In genomic region chr12:101280006-101280505, GRCh38 we compare ENCODE assay signal across 8 cellular contexts. TPM values are rescaled to one million over a fixed set of nuclear protein-coding genes. Genes with fewer than 3 reads are reported as not detected.
A peak's percentile ranks its signal among the peaks of the same experiment; 100 is the strongest.
DNase-seq lines count a peak whose midpoint lies in the region; ATAC-seq, FAIRE-seq and TF ChIP-seq lines count a peak whose summit lies in the region.

TSS of gene UTP20 (plus strand) at chr12:101280105. CDS start at chr12:101280283, 178 bp downstream.

- H3K27ac Mint-ChIP-seq in activated naive CD8-positive, alpha-beta T cell treated with anti-CD3 and anti-CD28 coated beads, Interleukin-2, amount 10 ng/mL, durations not matched to agents 7 days and 5 days: peak within 1 kb of the TSS; percentile 50

- peaks cover 6% of the 10 kb centered on the region for H3K79me2 ChIP-seq in parathyroid adenoma

- no peaks in the 10 kb centered on the region for H3K36me3 ChIP-seq in parathyroid adenoma (ENCODE audit: control insufficient read depth, insufficient read depth, low read length)
- peaks cover 3 to 20% (median 5%) of the 10 kb centered on the region in 3 donors for H3K36me3 ChIP-seq in tibial artery

- H3K4me1 ChIP-seq in parathyroid adenoma (no peaks in the 10 kb centered on the region), tibial artery (peaks cover 0 to 8% (median 3%) of the 10 kb centered on the region in 4 donors)

- POLR2A ChIA-PET in activated naive CD8-positive, alpha-beta T cell treated with anti-CD3 and anti-CD28 coated beads, Interleukin-2, amount 10 ng/mL, durations not matched to agents 7 days and 5 days (lab: Charles Lee): interaction anchor here (1.0 kb wide), 1 partner anchor 12 kb away, joined by 4 read pairs; no protein-coding TSS in a partner anchor

- H3K9ac ChIP-seq in parathyroid adenoma: no peak within 1 kb of the TSS

- TF ChIP-seq POLR2A in GM12891 (IDR thresholded peaks at IDR 0.05; ENCODE audit: low read depth, low read length): peak; percentile 61; the same call in 1 of the 2 replicates

- ATAC-seq in HG02759 (IDR thresholded peaks at IDR 0.05; ENCODE audit: unreplicated experiment) (peak; percentile 100), Right ventricle myocardium superior (ENCODE audit: poor library complexity) (peak; percentile 100)
- ATAC-seq in activated naive CD8-positive, alpha-beta T cell treated with anti-CD3 and anti-CD28 coated beads, Interleukin-2, amount 10 ng/mL, durations not matched to agents 7 days and 5 days (ENCODE audit: low read depth): peak; percentile 100

- H3K27me3 Mint-ChIP-seq in activated naive CD8-positive, alpha-beta T cell treated with anti-CD3 and anti-CD28 coated beads, Interleukin-2, amount 10 ng/mL, durations not matched to agents 7 days and 5 days: peaks cover 15% of the 10 kb centered on the region

- H3K27ac ChIP-seq in parathyroid adenoma (no peak within 1 kb of the TSS), tibial artery (peak within 1 kb of the TSS; percentile 33 to 64)

- peak within 1 kb of the TSS; percentile 99 for H2AFZ ChIP-seq in parathyroid adenoma

- intact Hi-C loops in Right ventricle myocardium superior (cut with DNase I): no loop called here
- intact Hi-C loops in tibial artery (cut with DNase I; ENCODE audit: low total_unique reads): no loop called here

- peaks cover 3% of the 10 kb centered on the region for H3K36me3 Mint-ChIP-seq in activated naive CD8-positive, alpha-beta T cell treated with anti-CD3 and anti-CD28 coated beads, Interleukin-2, amount 10 ng/mL, durations not matched to agents 7 days and 5 days

- H3K4me2 ChIP-seq in parathyroid adenoma (ENCODE audit: low read length): peak within 1 kb of the TSS; percentile 94

- DNase-seq in GM12891 (ENCODE audit: insufficient read length, low spot score): peak; percentile 55
- DNase-seq in NCI-H128 (lab: John Stamatoyannopoulos, UW; ENCODE audit: unreplicated experiment): peak; percentile 73
- peak; percentile 11 to 69 for DNase-seq in SW 1271 (lab: John Stamatoyannopoulos, UW)
- peak; percentile 93 for DNase-seq in activated naive CD8-positive, alpha-beta T cell treated with anti-CD3 and anti-CD28 coated beads, Interleukin-2, amount 10 ng/mL, durations not matched to agents 7 days and 5 days
- peak; percentile 94 for DNase-seq in Right ventricle myocardium superior
- peak; percentile 89 to 93 for DNase-seq in tibial artery

- peak within 1 kb of the TSS; percentile 90 for H3K4me3 Mint-ChIP-seq in activated naive CD8-positive, alpha-beta T cell treated with anti-CD3 and anti-CD28 coated beads, Interleukin-2, amount 10 ng/mL, durations not matched to agents 7 days and 5 days

- H3K4me1 Mint-ChIP-seq in activated naive CD8-positive, alpha-beta T cell treated with anti-CD3 and anti-CD28 coated beads, Interleukin-2, amount 10 ng/mL, durations not matched to agents 7 days and 5 days: peaks cover 7% of the 10 kb centered on the region

- H3K27me3 ChIP-seq in parathyroid adenoma (ENCODE audit: control insufficient read depth, insufficient read depth, low read length) (no peaks in the 10 kb centered on the region), tibial artery (no peaks in the 10 kb centered on the region)

- TF ChIP-seq CTCF in parathyroid adenoma (IDR thresholded peaks at IDR 0.05): no peak
- no peak for TF ChIP-seq CTCF in tibial artery (IDR thresholded peaks at IDR 0.05)

- peak; percentile 92 for FAIRE-seq in GM12891 (lab: Jason Lieb, UNC)

- H3K9me3 Mint-ChIP-seq in activated naive CD8-positive, alpha-beta T cell treated with anti-CD3 and anti-CD28 coated beads, Interleukin-2, amount 10 ng/mL, durations not matched to agents 7 days and 5 days: no peaks in the 10 kb centered on the region

- H3K9me3 ChIP-seq in parathyroid adenoma (ENCODE audit: control insufficient read depth, low read length): no peaks in the 10 kb centered on the region
- no peaks in the 10 kb centered on the region for H3K9me3 ChIP-seq in tibial artery

- H3K4me3 ChIP-seq in parathyroid adenoma (ENCODE audit: low read depth, low read length): peak within 1 kb of the TSS; percentile 85
- peak within 1 kb of the TSS; percentile 80 to 82 for H3K4me3 ChIP-seq in tibial artery

TF ChIP-seq in GM12891, 5 proteins besides CTCF, POLR2A, EP300 and RAD21:
- TF ChIP-seq SPI1 (IDR thresholded peaks at IDR 0.05; ENCODE audit: low read depth, low read length) (no peak), TAF1 (IDR thresholded peaks at IDR 0.05; ENCODE audit: low read depth, low read length) (peak; percentile 60; the same call in 1 of the 2 replicates), POU2F2 (IDR thresholded peaks at IDR 0.05; ENCODE audit: low read depth, low read length) (no peak), POLR2AphosphoS5 (IDR thresholded peaks at IDR 0.05; ENCODE audit: low read depth, low read length) (peak; percentile 72), PAX5 (IDR thresholded peaks at IDR 0.05; ENCODE audit: insufficient read depth, low read length, severe bottlenecking) (no peak)

RNA-seq across cellular contexts. Expression of gene UTP20, which starts in this region (rescaled TPM):
- 2.9 TPM for polyA plus RNA-seq in GM12891 (2012; ENCODE audit: low read depth, missing spikeins)
- total RNA-seq in activated naive CD8-positive, alpha-beta T cell treated with anti-CD3 and anti-CD28 coated beads, Interleukin-2, amount 10 ng/mL, durations not matched to agents 7 days and 5 days: 10 to 100 TPM; 11.3 to 11.9 TPM
- total RNA-seq in Right ventricle myocardium superior: 5.1 TPM

Comparison
In these comparisons a context has a peak if more than half of its experiments do, and no peak if none do; other contexts are left out.
1. DNase-seq: peak in every context shown above with its lines; median percentile 94 in Right ventricle myocardium superior; 93 in activated naive CD8-positive, alpha-beta T cell treated with anti-CD3 and anti-CD28 coated beads, Interleukin-2, amount 10 ng/mL, durations not matched to agents 7 days and 5 days; 91 in tibial artery; 73 in NCI-H128; 55 in GM12891; 40 in SW 1271.